Comparison of ENCODE assay signal across 1 cellular context in genomic region chr9:97280755-97281330, GRCh38.
TF ChIP-seq lines count a peak whose summit lies in the region.

No MANE protein-coding gene starts in this region.

TF ChIP-seq in K562, 482 proteins besides CTCF, POLR2A, EP300 and RAD21 (continued from another document):
- TF ChIP-seq KLF16 (IDR thresholded peaks at IDR 0.05), result 0 out of 2 replicates have a peak, but pooled peaks have one; percentile 26
- TF ChIP-seq ZNF395 (CRISPR knock-in tag; IDR thresholded peaks at IDR 0.05), result 0 out of 2 replicates have a peak, but pooled peaks have one; percentile 37
- TF ChIP-seq FOSL1 (tag; conservative IDR thresholded peaks at IDR 0.05), result peak; percentile 76
- TF ChIP-seq RFX1 (IDR thresholded peaks at IDR 0.05), result peak; percentile 48
- TF ChIP-seq RCOR1 (IDR thresholded peaks at IDR 0.05; ENCODE audit: borderline replicate concordance in 1 of 2, low read depth in 2 of 2, low read length in 2 of 2), result peak; percentile 26 to 80; a peak in 2 of 4 replicates
- TF ChIP-seq HDAC1 (IDR thresholded peaks at IDR 0.05), result no peak
- 0 out of 2 replicates have a peak, but pooled peaks have one; percentile 28 for TF ChIP-seq MYC (IDR thresholded peaks at IDR 0.05; ENCODE audit: low read depth, low read length)
- no peak for TF ChIP-seq MYC (CRISPR knock-in tag; IDR thresholded peaks at IDR 0.05; ENCODE audit: borderline replicate concordance, low read depth)
- no peak for TF ChIP-seq ZNF263 (CRISPR knock-in tag; IDR thresholded peaks at IDR 0.05; ENCODE audit: borderline replicate concordance)
- TF ChIP-seq ARNT (IDR thresholded peaks at IDR 0.05), result 0 out of 4 replicates have a peak, but pooled peaks of 1 of the 2 experiments have one; percentile 72
- TF ChIP-seq TCF3 (CRISPR knock-in tag; IDR thresholded peaks at IDR 0.05), result peak; percentile 89
- TF ChIP-seq ZNF551 (CRISPR knock-in tag; IDR thresholded peaks at IDR 0.05), result no peak
- peak; percentile 74 for TF ChIP-seq CTBP1 (IDR thresholded peaks at IDR 0.05; ENCODE audit: borderline replicate concordance)
- no peak for TF ChIP-seq TEAD2 (tag; IDR thresholded peaks at IDR 0.05)
- peak; percentile 59 for TF ChIP-seq JUND (IDR thresholded peaks at IDR 0.05; ENCODE audit: borderline replicate concordance, low read depth, low read length)
- TF ChIP-seq JUND (tag; IDR thresholded peaks at IDR 0.05; ENCODE audit: borderline replicate concordance, low read depth, low read length), result peak; percentile 37; the same call in 1 of the 3 replicates
- TF ChIP-seq CEBPG (CRISPR knock-in tag; IDR thresholded peaks at IDR 0.05), result no peak
- peak; percentile 76 to 80 for TF ChIP-seq CEBPG (tag; conservative IDR thresholded peaks at IDR 0.05 in 1 of 2, IDR thresholded peaks at IDR 0.05 in 1 of 2)
- no peak for TF ChIP-seq ZBTB7A (IDR thresholded peaks at IDR 0.05; ENCODE audit: borderline replicate concordance, control insufficient read depth, low read depth, low read length)
- TF ChIP-seq E2F5 (CRISPR knock-in tag; IDR thresholded peaks at IDR 0.05), result no peak
TF ChIP-seq in K562: peak in this region for 35.
